Comparison of ENCODE assay signal across 29 cellular contexts in the genomic region with DNA sequence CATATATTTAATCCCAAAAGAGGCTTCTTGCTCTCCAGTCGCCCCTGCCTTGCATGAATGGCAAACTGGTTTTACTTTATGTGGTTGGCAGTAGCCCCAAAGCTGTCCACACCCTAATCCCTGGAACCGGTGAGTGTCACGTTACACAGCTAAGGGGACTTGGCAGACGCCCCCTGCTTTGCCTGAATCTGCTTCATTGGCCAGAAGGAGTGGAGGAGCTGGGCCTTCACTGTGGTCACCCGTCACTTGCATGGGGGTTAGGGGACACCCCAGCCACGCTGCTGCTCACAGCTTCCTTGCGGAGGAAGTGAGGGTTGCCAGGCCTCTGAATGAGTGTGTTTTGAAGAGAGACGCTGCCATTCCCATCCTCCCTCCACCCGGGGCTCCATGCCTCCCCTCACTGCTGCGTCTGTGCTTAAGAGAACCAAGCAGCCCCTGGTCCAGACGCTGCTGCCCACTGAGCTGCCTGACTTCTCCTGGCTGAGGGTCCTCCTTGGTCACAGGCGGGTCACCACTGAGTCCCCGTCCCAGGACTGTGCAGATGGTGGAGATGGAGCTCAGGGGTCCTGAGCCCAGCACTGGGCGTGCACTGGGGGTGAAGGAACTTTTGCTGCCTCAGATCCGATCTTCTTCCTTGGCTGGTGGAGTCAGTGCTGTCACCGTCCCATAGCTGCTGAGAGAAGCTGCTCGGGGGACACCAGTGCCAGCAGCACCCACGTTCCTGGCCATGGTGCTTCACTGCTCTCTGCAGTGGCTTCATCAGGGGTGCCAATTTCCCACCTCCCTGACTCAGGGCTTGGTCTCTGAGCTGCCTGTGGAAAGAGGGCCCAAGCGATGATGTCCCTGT. TPM values are rescaled to one million over a fixed set of nuclear protein-coding genes. Genes with fewer than 3 reads are reported as not detected.
DNase-seq lines count a peak whose midpoint lies in the region; ATAC-seq and TF ChIP-seq lines count a peak whose summit lies in the region.
"Had no signal": no experiment of that assay in that cellular context is flagged by ENCODE, and none has a peak within 500 bp of the region (broad histone marks: within the 10 kb centered on the region; RNA-seq: fewer than 3 reads in every experiment).

No MANE protein-coding gene starts in this region.

- CTCF ChIA-PET in HEK293 (lab: Yijun Ruan, JAX): no interaction called here
- CTCF ChIA-PET in CD4-positive, alpha-beta memory T cell (lab: Charles Lee; ENCODE audit: partially characterized antibody): no interaction called here

- H3K4me2 ChIP-seq in neural progenitor cell: peak overlapping the region; percentile 38

- H3K4me3 ChIP-seq in HEK293 (ENCODE audit: low read depth, low read length) (no peak overlapping the region), neural progenitor cell (no peak overlapping the region)
- H3K4me3 ChIP-seq in CD4-positive, alpha-beta memory T cell (ENCODE audit: low read length in 2 of 2): no peak overlapping the region
- H3K4me3 ChIP-seq: GM23248, heart left ventricle, ovary, spleen, thoracic aorta, vagina had no signal

- no peak overlapping the region for H3K27ac ChIP-seq in HEK293 (ENCODE audit: extremely low read depth, low read depth, low read length)
- no peak overlapping the region for H3K27ac ChIP-seq in neural progenitor cell
- no peak overlapping the region for H3K27ac ChIP-seq in CD4-positive, alpha-beta memory T cell (ENCODE audit: low read depth, low read length)
- H3K27ac ChIP-seq: GM23248, heart left ventricle, HL-60, ovary, spleen, thoracic aorta, vagina had no signal

- intact Hi-C loops in CD4-positive, alpha-beta memory T cell (cut with micrococcal nuclease): no loop called here

- POLR2A ChIA-PET in HEK293 (lab: Yijun Ruan, JAX): no interaction called here
- POLR2A ChIA-PET in CD4-positive, alpha-beta memory T cell (lab: Charles Lee; ENCODE audit: partially characterized antibody): no interaction called here

- H3K9ac ChIP-seq in neural progenitor cell: no peak overlapping the region
- H3K9ac ChIP-seq: GM23248 had no signal

- peak overlapping the region in 4 of 5 experiments; percentile 12 to 73 (median 50) for H3K27ac Mint-ChIP-seq in brain
- no peak overlapping the region for H3K27ac Mint-ChIP-seq in neural progenitor cell
- no peak overlapping the region for H3K27ac Mint-ChIP-seq in CD4-positive, alpha-beta memory T cell
- no peak overlapping the region for H3K27ac Mint-ChIP-seq in T-helper 17 cell
- H3K27ac Mint-ChIP-seq: activated T-helper 1 cell treated with anti-CD3 and anti-CD28 coated beads, Interleukin-12 subunit alpha, Interleukin-12 subunit beta, Interleukin-2, Interleukin-4 antibody, amounts not matched to agents 30 ng/mL and 10 ng/mL and 1 ng/mL, durations not matched to agents 14 hours and 24 hours and 36 hours had no signal

- H3F3A ChIP-seq in neural progenitor cell (ENCODE audit: low read depth): peaks cover 17% of the 10 kb centered on the region

- H4K20me1 ChIP-seq in neural progenitor cell (ENCODE audit: low read depth): no peaks in the 10 kb centered on the region

- in situ Hi-C loops in Caki2 (cut with HindIII; ENCODE audit: low pct_unique_long_range_greater_than_20kb, low sequenced_read_pairs): no loop called here

- peak overlapping the region; percentile 53 for H2AFZ ChIP-seq in neural progenitor cell (replicated peaks)
- H2AFZ ChIP-seq: GM23248 had no signal

- H3K36me3 ChIP-seq in HEK293 (ENCODE audit: control insufficient read depth in 2 of 2, insufficient read depth in 1 of 2, low read length in 2 of 2) (no peaks in the 10 kb centered on the region), neural progenitor cell (no peaks in the 10 kb centered on the region)
- no peaks in the 10 kb centered on the region for H3K36me3 ChIP-seq in CD4-positive, alpha-beta memory T cell (ENCODE audit: insufficient read depth, low read length)
- H3K36me3 ChIP-seq: heart left ventricle, ovary, spleen, thoracic aorta, vagina had no signal

- peak overlapping the region in 2 of 5 experiments; percentile 22 to 36 for H3K4me3 Mint-ChIP-seq in brain
- H3K4me3 Mint-ChIP-seq in neural progenitor cell: no peak overlapping the region
- H3K4me3 Mint-ChIP-seq in CD4-positive, alpha-beta memory T cell: no peak overlapping the region
- no peak overlapping the region for H3K4me3 Mint-ChIP-seq in T-helper 17 cell
- H3K4me3 Mint-ChIP-seq: activated naive CD8-positive, alpha-beta T cell treated with anti-CD3 and anti-CD28 coated beads, Interleukin-2, amount 10 ng/mL, durations not matched to agents 7 days and 5 days; activated T-helper 1 cell treated with anti-CD3 and anti-CD28 coated beads, Interleukin-12 subunit alpha, Interleukin-12 subunit beta, Interleukin-2, Interleukin-4 antibody, amounts not matched to agents 30 ng/mL and 10 ng/mL and 1 ng/mL, durations not matched to agents 14 hours and 24 hours and 36 hours had no signal

- H3K4me1 Mint-ChIP-seq in brain (peaks cover 37% of the 10 kb centered on the region), neural progenitor cell (peaks cover 16% of the 10 kb centered on the region), T-helper 17 cell (peaks cover 5% of the 10 kb centered on the region)
- peaks cover 0 to 9% (median 2%) of the 10 kb centered on the region in 4 donors for H3K4me1 Mint-ChIP-seq in CD4-positive, alpha-beta memory T cell

- H3K36me3 Mint-ChIP-seq in brain (no peaks in the 10 kb centered on the region), neural progenitor cell (no peaks in the 10 kb centered on the region), T-helper 17 cell (ENCODE audit: low read depth) (peaks cover 3% of the 10 kb centered on the region)
- no peaks in the 10 kb centered on the region for H3K36me3 Mint-ChIP-seq in CD4-positive, alpha-beta memory T cell

- ATAC-seq in GM21717 (IDR thresholded peaks at IDR 0.05; ENCODE audit: unreplicated experiment) (no peak), T-helper 17 cell (no peak)
- ATAC-seq: heart left ventricle, HepG2, left colon, SK-N-SH treated with all-trans-retinoic acid at 6 μM for 48 hours had no signal

- no peaks in the 10 kb centered on the region for H3K9me3 ChIP-seq in HEK293 (ENCODE audit: control insufficient read depth, insufficient read depth, low read depth, low read length)
- H3K9me3 ChIP-seq in neural progenitor cell (ENCODE audit: low read depth): no peaks in the 10 kb centered on the region
- H3K9me3 ChIP-seq in CD4-positive, alpha-beta memory T cell (ENCODE audit: control insufficient read depth in 1 of 2, low read length in 2 of 2): no peaks in the 10 kb centered on the region
- no peaks in the 10 kb centered on the region for H3K9me3 ChIP-seq in T-helper 17 cell (ENCODE audit: control insufficient read depth, low read length, poor library complexity, severe bottlenecking)
- H3K9me3 ChIP-seq: heart left ventricle, ovary, spleen, thoracic aorta, vagina had no signal

- H3K9me3 Mint-ChIP-seq in brain: peaks cover 0 to 2% (median 0%) of the 10 kb centered on the region in 5 experiments
- H3K9me3 Mint-ChIP-seq in neural progenitor cell: peaks cover 2% of the 10 kb centered on the region
- peaks cover 0 to 3% (median 0%) of the 10 kb centered on the region in 8 donors for H3K9me3 Mint-ChIP-seq in CD4-positive, alpha-beta memory T cell

- H3K79me2 ChIP-seq in neural progenitor cell (ENCODE audit: low read depth): no peaks in the 10 kb centered on the region

- no peak for TF ChIP-seq CTCF in HEK293 (tag by site-specific recombination; IDR thresholded peaks at IDR 0.05)
- TF ChIP-seq CTCF in brain (conservative IDR thresholded peaks at IDR 0.05): no peak
- no peak for TF ChIP-seq CTCF in neural progenitor cell (IDR thresholded peaks at IDR 0.05)

- DNase-seq in Caki2 (ENCODE audit: low read depth) (peak; percentile 22), neural progenitor cell (ENCODE audit: low spot score) (peak; percentile 76), T-helper 17 cell (no peak)
- DNase-seq in CD4-positive, alpha-beta memory T cell: no peak
- no peak for DNase-seq in activated CD4-positive, CD25-positive, alpha-beta regulatory T cell (lab: John Stamatoyannopoulos, UW)
- DNase-seq: activated CD4-positive, alpha-beta T cell treated with anti-CD3 and anti-CD28 coated beads, Interleukin-2, amount 50 U/mL, for 4 hours; activated naive CD8-positive, alpha-beta T cell treated with anti-CD3 and anti-CD28 coated beads, Interleukin-2, amount 10 ng/mL, durations not matched to agents 7 days and 5 days; effector CD4-positive, alpha-beta T cell; GM23248; Kasumi-1; left colon; mesendoderm; NCI-H187 treated with DMSO at 0.1 percent for 48 hours; NCI-H2227 treated with DMSO at 0.1 percent for 48 hours; ovary; stimulated activated CD4-positive, alpha-beta T cell treated with anti-CD3 and anti-CD28 coated beads, Interleukin-4, amount 100 ng/mL, for 24 hours; stimulated activated naive CD4-positive, alpha-beta T cell had no signal

- no peaks in the 10 kb centered on the region for H3K27me3 Mint-ChIP-seq in brain
- peaks cover 21% of the 10 kb centered on the region for H3K27me3 Mint-ChIP-seq in neural progenitor cell (ENCODE audit: insufficient read depth, low read depth)
- peaks cover 6 to 13% of the 10 kb centered on the region in 2 donors for H3K27me3 Mint-ChIP-seq in CD4-positive, alpha-beta memory T cell
- H3K27me3 Mint-ChIP-seq in T-helper 17 cell: peaks cover 9% of the 10 kb centered on the region

- H3K4me1 ChIP-seq in HEK293 (ENCODE audit: control insufficient read depth, insufficient read depth, low read length) (no peaks in the 10 kb centered on the region), neural progenitor cell (peaks cover 24% of the 10 kb centered on the region)
- H3K4me1 ChIP-seq in CD4-positive, alpha-beta memory T cell (ENCODE audit: insufficient read depth, low read length): no peaks in the 10 kb centered on the region

- H3K27me3 ChIP-seq in neural progenitor cell: peaks cover 75% of the 10 kb centered on the region
- H3K27me3 ChIP-seq in CD4-positive, alpha-beta memory T cell (ENCODE audit: insufficient read depth, low read length): no peaks in the 10 kb centered on the region
- H3K27me3 ChIP-seq: ovary had no signal

TF ChIP-seq in HEK293, 187 proteins besides CTCF, POLR2A, EP300 and RAD21 (continues in another document):
- TF ChIP-seq OSR2 (tag by site-specific recombination; IDR thresholded peaks at IDR 0.05) (no peak), ZNF335 (tag by site-specific recombination; conservative IDR thresholded peaks at IDR 0.05) (0 out of 2 replicates have a peak, but pooled peaks have one; percentile 17), ZNF677 (tag by site-specific recombination; IDR thresholded peaks at IDR 0.05) (no peak), KLF9 (tag by site-specific recombination; IDR thresholded peaks at IDR 0.05; ENCODE audit: low read depth) (no peak), ZNF561 (tag by site-specific recombination; IDR thresholded peaks at IDR 0.05; ENCODE audit: borderline replicate concordance) (no peak)

RNA-seq across cellular contexts. Expression of gene GALNT9, which starts 39.8 kb away (rescaled TPM):
- 14.1 and 14.6 TPM in 2 replicates for total RNA-seq in Caki2 (2014; rRNA removed; shearing (Covaris generic); ENCODE audit: low replicate concordance)
- 17.7 TPM for polyA plus RNA-seq in brain (ENCODE audit: insufficient read depth, low read depth, low replicate concordance)
- total RNA-seq in neural progenitor cell (ENCODE audit: low replicate concordance) (0.34 TPM in 1 of 2 replicates, not detected in the other), T-helper 17 cell (not detected)
- not detected for total RNA-seq in CD4-positive, alpha-beta memory T cell
- under 1 TPM in 1 of 2 donors, not detected in 1; 0.61 TPM for polyA plus RNA-seq in CD4-positive, alpha-beta memory T cell
- total RNA-seq: activated naive CD8-positive, alpha-beta T cell treated with anti-CD3 and anti-CD28 coated beads, Interleukin-2, amount 10 ng/mL, durations not matched to agents 7 days and 5 days; activated T-helper 1 cell treated with anti-CD3 and anti-CD28 coated beads, Interleukin-12 subunit alpha, Interleukin-12 subunit beta, Interleukin-2, Interleukin-4 antibody, amounts not matched to agents 30 ng/mL and 10 ng/mL and 1 ng/mL, durations not matched to agents 14 hours and 24 hours and 36 hours; epithelial cell of proximal tubule had no signal
- polyA plus RNA-seq: heart left ventricle, HepG2 had no signal

Comparison
In these comparisons a context has a peak if more than half of its experiments do, and no peak if none do; other contexts are left out.
1. DNase-seq: peak in Caki2 (single experiment) and neural progenitor cell (single experiment); none in CD4-positive, alpha-beta memory T cell (0 of 5), activated CD4-positive, CD25-positive, alpha-beta regulatory T cell (0 of 4) and T-helper 17 cell (0 of 3).
2. H3K27ac Mint-ChIP-seq: peak in brain (4 of 5); none in neural progenitor cell (single experiment), CD4-positive, alpha-beta memory T cell (0 of 7) and T-helper 17 cell (single experiment).
3. RNA of gene GALNT9, which starts 39.8 kb away (total RNA-seq): 14.1 to 14.6 TPM in Caki2; not detected in T-helper 17 cell, 0.34 TPM in neural progenitor cell and not detected in CD4-positive, alpha-beta memory T cell; every median in the first group is over 10 times any median in the second.